24 cellular contexts compared by ENCODE assay signal in genomic region chr9:91639054-91639453, GRCh38.
"Had no signal": no experiment of that assay in that cellular context is flagged by ENCODE, and none has a peak within 500 bp of the region (broad histone marks: within the 10 kb centered on the region; RNA-seq: fewer than 3 reads in every experiment).

No MANE protein-coding gene starts in this region.

- H3K27me3 ChIP-seq: esophagus muscularis mucosa, gastroesophageal sphincter, heart left ventricle, hepatocyte, left lung had no signal

- ATAC-seq: foreskin keratinocyte, gastroesophageal sphincter, heart left ventricle, left lung, left ventricle myocardium superior, lower lobe of right lung had no signal

- H3K4me2 ChIP-seq: hepatocyte had no signal

- H3K4me1 ChIP-seq: esophagus muscularis mucosa, foreskin keratinocyte, gastroesophageal sphincter, heart left ventricle, left lung, lower lobe of right lung had no signal

- H3K79me2 ChIP-seq: hepatocyte had no signal

- H3K4me3 ChIP-seq: coronary artery, dorsolateral prefrontal cortex, esophagus muscularis mucosa, gastroesophageal sphincter, heart left ventricle, hepatocyte, left lung, lower lobe of right lung had no signal

- H3K27ac ChIP-seq: coronary artery, dorsolateral prefrontal cortex, esophagus muscularis mucosa, foreskin keratinocyte, gastroesophageal sphincter, heart left ventricle, hepatocyte, left lung, lower lobe of right lung had no signal

- H3K36me3 ChIP-seq: esophagus muscularis mucosa, gastroesophageal sphincter, heart left ventricle, left lung, lower lobe of right lung had no signal

- FAIRE-seq: colon, endothelial cell of umbilical vein, frontal cortex, kidney had no signal

- DNase-seq: dermis blood vessel endothelial cell; dorsolateral prefrontal cortex; effector CD4-positive, alpha-beta T cell; effector memory CD4-positive, alpha-beta T cell; foreskin keratinocyte; heart left ventricle; hypothalamus; immature natural killer cell; islet precursor cell; kidney; kidney glomerular epithelial cell; left lung; left ventricle myocardium superior; lower lobe of right lung; mesenchymal stem cell; midbrain; naive B cell had no signal
